Comparison of ENCODE assay signal across 1 cellular context in genomic region chr15:89461386-89461785, GRCh38.
TF ChIP-seq lines count a peak whose summit lies in the region.

No MANE protein-coding gene starts in this region.

TF ChIP-seq in H1, 55 proteins besides CTCF, POLR2A, EP300 and RAD21:
- TF ChIP-seq SIRT6 (IDR thresholded peaks at IDR 0.05; ENCODE audit: low read length) (no peak), HDAC2 (IDR thresholded peaks at IDR 0.05; ENCODE audit: borderline replicate concordance in 1 of 2, low read depth in 2 of 2, low read length in 2 of 2) (no peak), BACH1 (IDR thresholded peaks at IDR 0.05; ENCODE audit: low read length) (no peak), TBP (IDR thresholded peaks at IDR 0.05; ENCODE audit: low read depth, low read length) (no peak), CBX5 (IDR thresholded peaks at IDR 0.05; ENCODE audit: low read depth, low read length) (no peak), SUZ12 (IDR thresholded peaks at IDR 0.05; ENCODE audit: low read length) (no peak), BRCA1 (IDR thresholded peaks at IDR 0.05; ENCODE audit: low read depth, low read length) (no peak), RXRA (IDR thresholded peaks at IDR 0.05; ENCODE audit: insufficient read depth, low read depth, low read length) (no peak), POLR2AphosphoS5 (IDR thresholded peaks at IDR 0.05; ENCODE audit: low read depth, low read length) (no peak), GTF2F1 (IDR thresholded peaks at IDR 0.05; ENCODE audit: borderline replicate concordance, low read depth, low read length) (no peak), KDM4A (IDR thresholded peaks at IDR 0.05; ENCODE audit: low read depth, low read length, severe bottlenecking) (no peak)
